In the genomic region with DNA sequence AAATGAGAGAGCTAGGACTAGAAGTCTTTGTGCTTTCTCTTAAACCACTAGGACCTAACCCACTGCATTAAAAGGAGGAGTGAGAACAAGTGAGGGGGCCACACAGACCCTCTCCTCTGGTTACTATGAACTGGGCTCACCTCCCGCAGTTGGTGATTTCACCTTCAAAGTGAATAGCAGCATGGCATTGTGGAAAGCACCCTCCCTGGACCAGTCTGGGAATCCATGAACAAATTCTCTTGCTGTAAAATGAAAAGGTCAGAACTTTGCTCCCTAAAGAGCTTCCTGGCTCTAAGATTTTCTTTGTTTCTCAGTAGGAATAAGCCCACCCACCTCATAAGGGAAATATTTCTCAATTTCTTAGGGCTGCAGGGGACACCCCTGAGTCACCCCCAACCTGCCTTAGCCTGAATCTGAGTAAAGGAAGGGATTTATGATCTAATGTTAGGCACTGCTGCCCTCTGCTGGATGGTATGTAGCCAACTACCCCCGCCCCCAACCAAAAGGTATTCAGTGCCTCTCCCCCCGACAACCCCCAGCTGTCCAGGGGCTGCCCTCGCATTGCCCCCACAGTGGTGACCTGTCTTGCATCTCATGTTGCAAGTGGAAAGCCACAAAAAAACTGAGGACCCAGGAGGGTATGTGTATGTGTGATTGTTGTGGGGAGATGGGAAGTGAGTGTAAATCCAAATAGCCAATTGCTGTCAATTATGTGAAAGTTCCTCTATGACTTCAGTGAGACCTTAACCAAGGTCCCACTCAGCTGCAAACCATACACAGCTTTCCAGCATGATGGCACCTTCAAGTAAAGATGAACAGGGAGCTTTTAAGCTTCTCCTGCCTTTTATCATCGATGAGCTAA, we compare ENCODE assay signal across 8 cellular contexts.
DNase-seq lines count a peak whose midpoint lies in the region; ATAC-seq and TF ChIP-seq lines count a peak whose summit lies in the region.

No MANE protein-coding gene starts in this region.

- ATAC-seq in GM21447 (IDR thresholded peaks at IDR 0.05; ENCODE audit: unreplicated experiment), result peak; percentile 51
- no peak for ATAC-seq in GM21737 (IDR thresholded peaks at IDR 0.05; ENCODE audit: unreplicated experiment)

- no TSS peak for BruUV-seq in MCF 10A (replicated peaks; lab: Mats Ljungman, UMichigan)

- intact Hi-C loops in MCF 10A (cut with micrococcal nuclease), result loop anchor here (1.0 to 10.0 kb wide), 7 partner anchors 109 to 1770 kb away; no protein-coding TSS in a partner anchor

- H3K4me1 Mint-ChIP-seq in MCF 10A (ENCODE audit: insufficient read depth, unreplicated experiment), result peaks cover 6% of the 10 kb centered on the region

- POLR2A ChIA-PET in MCF 10A (lab: Yijun Ruan, JAX), result no interaction called here

- no peaks in the 10 kb centered on the region for H3K36me3 Mint-ChIP-seq in MCF 10A (ENCODE audit: insufficient read depth, unreplicated experiment)

- DNase-seq in COR-L47 (lab: John Stamatoyannopoulos, UW) (peak; percentile 82), NCI-H1105 (lab: John Stamatoyannopoulos, UW) (peak; percentile 48), SW480 (ENCODE audit: low spot score) (peak; percentile 10), MCF 10A (ENCODE audit: unreplicated experiment) (peak; percentile 72), islet precursor cell (peak; percentile 72)
- peak; percentile 49 to 51 for DNase-seq in stimulated activated CD4-positive, alpha-beta T cell treated with anti-CD3 and anti-CD28 coated beads, Interleukin-2, amount 100 ng/mL, for 48 hours

- H3K9me3 Mint-ChIP-seq in MCF 10A (ENCODE audit: unreplicated experiment), result no peaks in the 10 kb centered on the region

- H3K4me3 Mint-ChIP-seq in MCF 10A (ENCODE audit: unreplicated experiment), result no peak overlapping the region

- CTCF ChIA-PET in MCF 10A (lab: Yijun Ruan, JAX), result interaction anchor here (0.6 to 8.2 kb wide), 66 partner anchors 9 to 1765 kb away, joined by 3 to 138 read pairs (median 3); no protein-coding TSS in a partner anchor

- peak; percentile 69 for TF ChIP-seq CTCF in MCF 10A (IDR thresholded peaks at IDR 0.05; ENCODE audit: unreplicated experiment)

- H3K27me3 Mint-ChIP-seq in MCF 10A (ENCODE audit: insufficient read depth, unreplicated experiment), result no peaks in the 10 kb centered on the region

- H3K27ac Mint-ChIP-seq in MCF 10A (ENCODE audit: low read depth, unreplicated experiment), result no peak overlapping the region

Comparison
In these comparisons a context has a peak if more than half of its experiments do, and no peak if none do; other contexts are left out.
1. DNase-seq: peak in every context shown above with its lines; median percentile 82 in COR-L47; 72 in MCF 10A; 72 in islet precursor cell; 50 in stimulated activated CD4-positive, alpha-beta T cell treated with anti-CD3 and anti-CD28 coated beads, Interleukin-2, amount 100 ng/mL, for 48 hours; 48 in NCI-H1105; 10 in SW480.